Comparison of ENCODE assay signal across 25 cellular contexts in the genomic region with DNA sequence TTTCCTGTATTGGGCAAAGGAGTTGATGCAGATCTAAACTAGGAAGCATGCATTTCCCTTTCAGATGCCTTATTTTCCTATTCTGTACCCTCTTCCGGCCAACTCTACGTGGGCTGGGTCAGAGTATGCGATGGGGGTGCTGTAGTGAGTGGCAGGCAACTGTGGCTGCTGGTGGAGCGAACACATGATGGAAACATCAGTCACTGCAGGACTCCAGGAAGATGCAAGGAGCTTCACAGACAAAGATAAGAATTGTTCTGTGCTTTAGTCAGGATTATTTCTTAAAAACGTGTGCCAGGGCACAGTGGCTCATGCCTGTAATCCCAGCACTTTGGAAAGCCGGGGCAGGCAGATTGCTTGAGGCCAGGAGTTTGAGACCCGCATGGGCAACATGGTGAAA.
"Had no signal": no experiment of that assay in that cellular context is flagged by ENCODE, and none has a peak within 500 bp of the region (broad histone marks: within the 10 kb centered on the region; RNA-seq: fewer than 3 reads in every experiment).

No MANE protein-coding gene starts in this region.

- DNase-seq: effector CD8-positive, alpha-beta T cell; gastrocnemius medialis; head of caudate nucleus; kidney; left lung; mesenchymal stem cell; mucosa of descending colon; naive B cell; nucleus accumbens; stimulated activated CD4-positive, alpha-beta T cell treated with anti-CD3 and anti-CD28 coated beads, Interleukin-12 subunit alpha, Interleukin-12 subunit beta, amount 100 ng/mL, for 4 hours; stimulated activated CD4-positive, alpha-beta T cell treated with anti-CD3 and anti-CD28 coated beads, Interleukin-1b, Interleukin-23, amount 100 ng/mL, for 48 hours; stimulated activated CD4-positive, alpha-beta T cell treated with anti-CD3 and anti-CD28 coated beads, Interleukin-4, amount 100 ng/mL, for 1 hour; stimulated activated CD8-positive, alpha-beta memory T cell treated with anti-CD3 and anti-CD28 coated beads, Interleukin-4, amount 100 ng/mL, for 48 hours; stimulated activated naive CD4-positive, alpha-beta T cell; stimulated activated naive CD8-positive, alpha-beta T cell treated with anti-CD3 and anti-CD28 coated beads, Interleukin-15, amount 100 ng/mL, for 72 hours; transverse colon had no signal

- H3K4me1 Mint-ChIP-seq: mesothelial cell of epicardium; naive B cell; stimulated activated naive CD8-positive, alpha-beta T cell treated with anti-CD3 and anti-CD28 coated beads, Interleukin-15, amount 100 ng/mL, for 72 hours had no signal

- H3K36me3 ChIP-seq: gastrocnemius medialis, left lung, prostate gland, right atrium auricular region, suprapubic skin, transverse colon, vagina had no signal

- H3K9me3 Mint-ChIP-seq: mesothelial cell of epicardium; naive B cell; nephron; stimulated activated naive CD8-positive, alpha-beta T cell treated with anti-CD3 and anti-CD28 coated beads, Interleukin-15, amount 100 ng/mL, for 72 hours had no signal

- H3K27ac Mint-ChIP-seq: mesothelial cell of epicardium, naive B cell, nephron had no signal

- FAIRE-seq: colon, kidney had no signal

- H3K4me2 ChIP-seq: smooth muscle cell had no signal

- H3K4me3 Mint-ChIP-seq: mesothelial cell of epicardium; nephron; stimulated activated naive CD8-positive, alpha-beta T cell treated with anti-CD3 and anti-CD28 coated beads, Interleukin-15, amount 100 ng/mL, for 72 hours had no signal

- H3K27ac ChIP-seq: gastrocnemius medialis, left lung, right atrium auricular region, suprapubic skin, transverse colon, vagina had no signal

- H3K36me3 Mint-ChIP-seq: mesothelial cell of epicardium, naive B cell had no signal

- H3K4me3 ChIP-seq: gastrocnemius medialis, left lung, mucosa of descending colon, right atrium auricular region, smooth muscle cell, suprapubic skin, transverse colon, vagina had no signal

- H3K4me1 ChIP-seq: gastrocnemius medialis, left lung, right atrium auricular region, suprapubic skin, transverse colon, vagina had no signal

- H3K27me3 ChIP-seq: right atrium auricular region, vagina had no signal

- H3K9me3 ChIP-seq: gastrocnemius medialis, left lung, mucosa of descending colon, prostate gland, right atrium auricular region, suprapubic skin, transverse colon, vagina had no signal

- ATAC-seq: gastrocnemius medialis; left lung; mucosa of descending colon; sciatic nerve; stimulated activated naive CD8-positive, alpha-beta T cell treated with anti-CD3 and anti-CD28 coated beads, Interleukin-15, amount 100 ng/mL, for 72 hours had no signal
